26 cellular contexts compared by ENCODE assay signal in the genomic region with DNA sequence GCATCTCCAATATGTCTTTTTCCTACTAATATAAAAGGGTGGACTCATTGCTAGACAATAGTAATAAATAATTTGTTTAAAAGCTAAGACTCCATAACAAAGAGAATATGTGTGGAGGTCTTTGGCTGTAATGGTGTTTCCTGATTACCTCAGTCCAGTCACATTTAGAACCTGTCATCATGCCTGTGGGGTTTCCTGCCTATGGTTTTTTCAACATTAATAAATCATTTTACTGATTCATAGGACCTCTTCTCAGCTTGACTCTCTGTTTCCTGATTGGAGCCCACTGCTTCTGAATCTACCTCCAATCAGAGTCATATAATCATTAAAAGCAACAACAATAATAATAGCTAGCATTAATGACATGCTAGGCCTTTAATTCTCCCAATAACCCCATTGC. TPM values are rescaled to one million over a fixed set of nuclear protein-coding genes. Genes with fewer than 3 reads are reported as not detected.
"Had no signal": no experiment of that assay in that cellular context is flagged by ENCODE, and none has a peak within 500 bp of the region (broad histone marks: within the 10 kb centered on the region; RNA-seq: fewer than 3 reads in every experiment).

No MANE protein-coding gene starts in this region.

- DNase-seq: activated B cell treated with CpG ODN at 0.5 μM for 24 hours; activated CD4-positive, alpha-beta memory T cell treated with anti-CD3 and anti-CD28 coated beads, Interleukin-2, amount 10 ng/mL, durations not matched to agents 7 days and 5 days; activated CD4-positive, alpha-beta T cell treated with anti-CD3 and anti-CD28 coated beads, Interleukin-2, amount 10 ng/mL, durations not matched to agents 7 days and 5 days; activated gamma-delta T cell treated with Interleukin-2 at 50 U/mL for 16 hours; activated naive CD4-positive, alpha-beta T cell treated with anti-CD3 and anti-CD28 coated beads, Interleukin-2, amount 10 ng/mL, durations not matched to agents 7 days and 5 days; activated naive CD8-positive, alpha-beta T cell treated with anti-CD3 and anti-CD28 coated beads for 36 hours; activated T-cell treated with anti-CD3 and anti-CD28 coated beads for 4 hours; activated T-cell treated with anti-CD3 and anti-CD28 coated beads, Interleukin-2, amount 50 U/mL, for 48 hours; brain microvascular endothelial cell; caudate nucleus; Kasumi-1; KBM-7; NCI-H1048; NCI-H1436; NCI-H1694 treated with DMSO at 0.1 percent for 48 hours; NCI-H2081; NCI-H446 treated with DMSO at 0.1 percent for 48 hours; NCI-H526; NCI-H82; RPMI8226; T-cell; T-helper 2 cell; T1000 had no signal

- ATAC-seq: activated T-helper 17 cell treated with anti-CD3 and anti-CD28 coated beads, Interleukin-2, amount 50 U/mL, for 72 hours; Right ventricle myocardium inferior; T-cell had no signal

RNA-seq across cellular contexts. Expression of a gene that starts 52.4 kb away (rescaled TPM):
- total RNA-seq: activated CD4-positive, alpha-beta memory T cell treated with anti-CD3 and anti-CD28 coated beads, Interleukin-2, amount 10 ng/mL, durations not matched to agents 7 days and 5 days; activated T-helper 17 cell treated with anti-CD3 and anti-CD28 coated beads, Interleukin-2, amount 50 U/mL, for 72 hours; OCI-LY7 had no signal
